Comparison of ENCODE assay signal across 8 cellular contexts in the genomic region with DNA sequence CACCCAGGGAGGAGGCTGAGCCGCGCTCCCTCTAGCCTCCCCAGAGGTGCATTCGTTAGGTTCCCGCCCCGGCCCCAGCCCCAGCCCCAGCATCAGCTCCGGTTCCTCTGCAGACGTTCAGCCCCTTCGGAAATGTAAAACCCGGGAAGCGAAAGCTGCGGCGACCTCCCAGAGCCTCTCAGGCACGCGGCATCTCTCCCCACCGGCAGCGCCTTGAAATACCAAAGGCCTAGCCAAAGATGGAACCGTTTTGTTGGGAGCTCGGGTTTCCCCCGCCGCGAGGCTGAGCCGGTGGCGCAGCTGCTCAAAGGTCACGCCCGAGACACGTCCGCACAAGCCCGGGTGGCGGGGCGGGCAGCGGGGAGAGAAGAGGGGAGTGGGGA.
DNase-seq lines count a peak whose midpoint lies in the region; ATAC-seq, FAIRE-seq and TF ChIP-seq lines count a peak whose summit lies in the region.

No MANE protein-coding gene starts in this region.

- H3K9me3 ChIP-seq in Karpas-422 (ENCODE audit: low read length) (no peaks in the 10 kb centered on the region), T-helper 17 cell (ENCODE audit: control insufficient read depth, low read length, poor library complexity, severe bottlenecking) (no peaks in the 10 kb centered on the region), endothelial cell of umbilical vein (replicated peaks; ENCODE audit: control insufficient read depth, insufficient read depth, low read length) (no peaks in the 10 kb centered on the region), muscle layer of duodenum (ENCODE audit: control insufficient read depth in 1 of 2, low read length in 2 of 2) (no peaks in the 10 kb centered on the region), thoracic aorta (no peaks in the 10 kb centered on the region)

- TF ChIP-seq CTCF in endothelial cell of umbilical vein (IDR thresholded peaks at IDR 0.05; ENCODE audit: extremely low read depth in 1 of 2, insufficient read depth in 1 of 2, low read depth in 1 of 2, low read length in 2 of 2) (peak in 1 of 2 donors; percentile 1), thoracic aorta (IDR thresholded peaks at IDR 0.05) (no peak)

- CTCF ChIA-PET in endothelial cell of umbilical vein (lab: Charles Lee) = interaction anchor here (0.7 to 2.3 kb wide), 8 partner anchors 11 to 393 kb away, joined by 3 to 13 read pairs (median 5); no protein-coding TSS in a partner anchor

- H3K27ac ChIP-seq in Karpas-422 (ENCODE audit: low read length) (peak overlapping the region; percentile 47), endothelial cell of umbilical vein (ENCODE audit: insufficient read depth, low read depth, low read length) (no peak overlapping the region), muscle layer of duodenum (ENCODE audit: low read length) (no peak overlapping the region), thoracic aorta (no peak overlapping the region)

- FAIRE-seq in endothelial cell of umbilical vein (lab: Jason Lieb, UNC) = peak; percentile 70

- ATAC-seq in Right ventricle myocardium inferior (peak; percentile 86), T-helper 17 cell (peak; percentile 69), thoracic aorta (ENCODE audit: insufficient number of reproducible peaks, low FRiP score, low read depth) (no peak)

- H3K27me3 Mint-ChIP-seq in T-helper 17 cell = peaks cover 32% of the 10 kb centered on the region

- peak overlapping the region; percentile 94 for H2AFZ ChIP-seq in Karpas-422 (ENCODE audit: low read length)
- peak overlapping the region; percentile 81 for H2AFZ ChIP-seq in endothelial cell of umbilical vein (ENCODE audit: low read depth, low read length)

- BruUV-seq in endothelial cell of umbilical vein (replicated peaks; lab: Mats Ljungman, UMichigan) = no TSS peak

- H3K9ac ChIP-seq in Karpas-422 (ENCODE audit: low read length) (peak overlapping the region; percentile 71), endothelial cell of umbilical vein (replicated peaks; ENCODE audit: extremely low read depth, insufficient read depth, low read length) (peak overlapping the region; percentile 28)

- H3K4me3 ChIP-seq in Karpas-422 (ENCODE audit: low read length) = peak overlapping the region; percentile 61
- H3K4me3 ChIP-seq in endothelial cell of umbilical vein (replicated peaks in 1 of 3; ENCODE audit: insufficient read depth in 1 of 3, low read depth in 1 of 3, low read length in 3 of 3) = peak overlapping the region in 1 of 3 experiments; percentile 29
- peak overlapping the region; percentile 0 to 40 for H3K4me3 ChIP-seq in muscle layer of duodenum (ENCODE audit: low read depth in 1 of 2, low read length in 2 of 2)
- peak overlapping the region; percentile 70 for H3K4me3 ChIP-seq in thoracic aorta

- H4K20me1 ChIP-seq in Karpas-422 (ENCODE audit: insufficient read depth, low read depth, low read length) (no peaks in the 10 kb centered on the region), endothelial cell of umbilical vein (replicated peaks; ENCODE audit: control insufficient read depth, extremely low read depth, insufficient read depth, low read length) (no peaks in the 10 kb centered on the region)

- H3K4me1 Mint-ChIP-seq in T-helper 17 cell = peaks cover 4% of the 10 kb centered on the region

- TF ChIP-seq POLR2A in endothelial cell of umbilical vein (IDR thresholded peaks at IDR 0.05; ENCODE audit: low read depth, low read length) = no peak

- H3K4me1 ChIP-seq in Karpas-422 (ENCODE audit: low read length) (peaks cover 28% of the 10 kb centered on the region), endothelial cell of umbilical vein (ENCODE audit: control insufficient read depth, extremely low read depth, insufficient read depth, low read length) (peaks cover 4% of the 10 kb centered on the region), muscle layer of duodenum (ENCODE audit: control insufficient read depth in 1 of 2, insufficient read depth in 2 of 2, low read length in 2 of 2) (peaks cover 0 to 5% of the 10 kb centered on the region in 2 donors), thoracic aorta (ENCODE audit: control insufficient read depth in 1 of 2, low read depth in 2 of 2) (peaks cover 8 to 11% of the 10 kb centered on the region in 2 donors)

- H3K9me2 ChIP-seq in Karpas-422 (replicated peaks; ENCODE audit: insufficient read depth, low read length) = no peaks in the 10 kb centered on the region

- H3K4me2 ChIP-seq in Karpas-422 (ENCODE audit: low read depth, low read length, poor library complexity, severe bottlenecking) = peak overlapping the region; percentile 85
- peak overlapping the region; percentile 45 for H3K4me2 ChIP-seq in endothelial cell of umbilical vein (ENCODE audit: insufficient read depth, low read length)

- H3K4me3 Mint-ChIP-seq in T-helper 17 cell = peak overlapping the region; percentile 87

- H3K27me3 ChIP-seq in Karpas-422 (ENCODE audit: low read length) = no peaks in the 10 kb centered on the region
- no peaks in the 10 kb centered on the region for H3K27me3 ChIP-seq in endothelial cell of umbilical vein (ENCODE audit: control insufficient read depth in 2 of 2, insufficient read depth in 2 of 2, low read length in 2 of 2)
- no peaks in the 10 kb centered on the region for H3K27me3 ChIP-seq in muscle layer of duodenum (ENCODE audit: low read depth, low read length)
- no peaks in the 10 kb centered on the region for H3K27me3 ChIP-seq in thoracic aorta (replicated peaks; ENCODE audit: insufficient read depth)

- POLR2A ChIA-PET in endothelial cell of umbilical vein (lab: Charles Lee) = interaction anchor here (0.7 kb wide), 3 partner anchors 9 to 277 kb away, joined by 4 to 9 read pairs (median 4); no protein-coding TSS in a partner anchor

- DNase-seq in Right ventricle myocardium inferior (ENCODE audit: missing footprints) (peak; percentile 83), cardiac septum (ENCODE audit: low spot score) (no peak), Karpas-422 (peak; percentile 84), T-helper 17 cell (no peak), endothelial cell of umbilical vein (ENCODE audit: low read depth, low spot score) (peak; percentile 60), thoracic aorta (ENCODE audit: low spot score) (no peak), inferior parietal cortex (ENCODE audit: extremely low spot score) (no peak)

- H3K36me3 ChIP-seq in Karpas-422 (ENCODE audit: insufficient read depth, low read length) = no peaks in the 10 kb centered on the region
- H3K36me3 ChIP-seq in endothelial cell of umbilical vein (ENCODE audit: control insufficient read depth in 2 of 2, extremely low read depth in 1 of 2, insufficient read depth in 2 of 2, low read length in 2 of 2) = no peaks in the 10 kb centered on the region
- no peaks in the 10 kb centered on the region for H3K36me3 ChIP-seq in muscle layer of duodenum (ENCODE audit: control insufficient read depth in 1 of 2, insufficient read depth in 2 of 2, low read length in 2 of 2)
- no peaks in the 10 kb centered on the region for H3K36me3 ChIP-seq in thoracic aorta

- H3K9me1 ChIP-seq in endothelial cell of umbilical vein (replicated peaks; ENCODE audit: control insufficient read depth, extremely low read depth, insufficient read depth, low read length) = no peaks in the 10 kb centered on the region

- intact Hi-C loops in Right ventricle myocardium inferior (cut with DNase I) = no loop called here
- intact Hi-C loops in cardiac septum (cut with DNase I) = no loop called here
- intact Hi-C loops in endothelial cell of umbilical vein (cut with micrococcal nuclease) = no loop called here

- no peak overlapping the region for H3K27ac Mint-ChIP-seq in T-helper 17 cell

- peaks cover 3% of the 10 kb centered on the region for H3K36me3 Mint-ChIP-seq in T-helper 17 cell (ENCODE audit: low read depth)

- no peaks in the 10 kb centered on the region for H3K79me2 ChIP-seq in Karpas-422 (ENCODE audit: low read length)
- H3K79me2 ChIP-seq in endothelial cell of umbilical vein (ENCODE audit: control insufficient read depth, insufficient read depth, low read length) = no peaks in the 10 kb centered on the region

- dilution Hi-C loops in endothelial cell of umbilical vein (cut with MboI; ENCODE audit: extremely low pct_ligation_motif_present, low sequenced_read_pairs) = no loop called here

TF ChIP-seq in endothelial cell of umbilical vein, 7 proteins besides CTCF, POLR2A, EP300 and RAD21:
- TF ChIP-seq, protein P1, sequence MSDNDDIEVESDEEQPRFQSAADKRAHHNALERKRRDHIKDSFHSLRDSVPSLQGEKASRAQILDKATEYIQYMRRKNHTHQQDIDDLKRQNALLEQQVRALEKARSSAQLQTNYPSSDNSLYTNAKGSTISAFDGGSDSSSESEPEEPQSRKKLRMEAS (IDR thresholded peaks at IDR 0.05; ENCODE audit: insufficient read depth, insufficient read length) = peak; percentile 34
- no peak for TF ChIP-seq JUN (IDR thresholded peaks at IDR 0.05; ENCODE audit: borderline replicate concordance, insufficient read depth, insufficient read length, low read depth)
TF ChIP-seq in endothelial cell of umbilical vein: peak in this region for 1.

Comparison
In these comparisons a context has a peak if more than half of its experiments do, and no peak if none do; other contexts are left out.
1. DNase-seq: peak in Right ventricle myocardium inferior (single experiment), Karpas-422 (single experiment) and endothelial cell of umbilical vein (single experiment); none in cardiac septum (single experiment), T-helper 17 cell (0 of 3), thoracic aorta (single experiment) and inferior parietal cortex (single experiment).